In the genomic region with DNA sequence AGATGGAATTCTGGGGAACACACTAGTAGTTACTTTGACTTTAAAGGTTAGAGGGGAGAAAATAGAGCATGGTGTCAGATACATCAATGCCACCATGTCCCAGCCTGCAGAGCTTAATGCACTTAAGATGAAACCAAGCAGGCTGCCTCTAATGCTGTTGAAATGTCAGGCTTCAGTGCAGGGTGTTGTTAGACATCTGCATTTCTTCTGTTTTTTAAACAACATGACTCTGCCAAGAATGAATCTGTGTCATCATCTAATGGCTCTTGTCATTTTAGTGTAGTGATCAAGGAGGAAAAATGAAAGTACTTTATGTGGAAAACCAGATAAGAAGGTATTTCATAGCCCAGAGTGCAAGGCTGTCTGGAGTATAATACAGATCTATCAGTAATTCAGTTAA, we compare ENCODE assay signal across 27 cellular contexts. TPM values are rescaled to one million over a fixed set of nuclear protein-coding genes. Genes with fewer than 3 reads are reported as not detected.
"Had no signal": no experiment of that assay in that cellular context is flagged by ENCODE, and none has a peak within 500 bp of the region (broad histone marks: within the 10 kb centered on the region; RNA-seq: fewer than 3 reads in every experiment).

No MANE protein-coding gene starts in this region.

- H3K9me3 Mint-ChIP-seq: mesothelial cell of epicardium, nephron progenitor cell, type B pancreatic cell had no signal

- H3K4me1 Mint-ChIP-seq: immature natural killer cell; mesothelial cell of epicardium; natural killer cell; stimulated activated naive CD8-positive, alpha-beta T cell treated with anti-CD3 and anti-CD28 coated beads, Interleukin-15, amount 100 ng/mL, for 72 hours had no signal

- H3K4me3 Mint-ChIP-seq: immature natural killer cell; mesothelial cell of epicardium; naive B cell; natural killer cell; nephron progenitor cell; stimulated activated memory B cell treated with anti-CD40 and anti-IgM and Interleukin-4, amounts not matched to agents 10 μg/mL and 1 μg/mL and 100 μg/mL, for 72 hours; stimulated activated naive CD8-positive, alpha-beta T cell treated with anti-CD3 and anti-CD28 coated beads, Interleukin-15, amount 100 ng/mL, for 72 hours; type B pancreatic cell had no signal

- DNase-seq: hypothalamus; immature natural killer cell; kidney; left colon; left lung; mesendoderm; naive B cell; natural killer cell; nephron progenitor cell; ovary; right lobe of liver; stimulated activated CD4-positive, alpha-beta T cell treated with anti-CD3 and anti-CD28 coated beads, Interleukin-1b, Interleukin-23, amount 100 ng/mL, for 48 hours; stimulated activated CD4-positive, alpha-beta T cell treated with anti-CD3 and anti-CD28 coated beads, Interleukin-2, amount 100 ng/mL, for 48 hours; stimulated activated CD4-positive, alpha-beta T cell treated with anti-CD3 and anti-CD28 coated beads, Interleukin-4, amount 100 ng/mL, for 4 hours; stimulated activated CD8-positive, alpha-beta memory T cell treated with anti-CD3 and anti-CD28 coated beads, Interleukin-4, amount 100 ng/mL, for 48 hours; stimulated activated naive CD4-positive, alpha-beta T cell treated with Interleukin-2 at 50 U/mL for 16 hours; stimulated activated naive CD8-positive, alpha-beta T cell treated with anti-CD3 and anti-CD28 coated beads, Interleukin-15, amount 100 ng/mL, for 72 hours; substantia nigra had no signal

- H3K27ac Mint-ChIP-seq: immature natural killer cell; mesothelial cell of epicardium; naive B cell; natural killer cell; nephron progenitor cell; progenitor cell of endocrine pancreas; stimulated activated memory B cell treated with anti-CD40 and anti-IgM and Interleukin-4, amounts not matched to agents 10 μg/mL and 1 μg/mL and 100 μg/mL, for 72 hours; stimulated activated naive CD8-positive, alpha-beta T cell treated with anti-CD3 and anti-CD28 coated beads, Interleukin-15, amount 100 ng/mL, for 72 hours; type B pancreatic cell had no signal

- H3K36me3 Mint-ChIP-seq: immature natural killer cell; mesothelial cell of epicardium; naive B cell; natural killer cell; stimulated activated memory B cell treated with anti-CD40 and anti-IgM and Interleukin-4, amounts not matched to agents 10 μg/mL and 1 μg/mL and 100 μg/mL, for 72 hours; type B pancreatic cell had no signal

- H3K4me3 ChIP-seq: left lung, lung, ovary, right atrium auricular region, right lobe of liver, smooth muscle cell, tibial nerve had no signal

- H3K27me3 Mint-ChIP-seq: type B pancreatic cell had no signal

RNA-seq across cellular contexts. Expression of gene LYPD1, which starts 29.9 kb away (rescaled TPM):
- total RNA-seq: mononuclear cell, natural killer cell had no signal
